Comparison of ENCODE assay signal across 21 cellular contexts in the genomic region with DNA sequence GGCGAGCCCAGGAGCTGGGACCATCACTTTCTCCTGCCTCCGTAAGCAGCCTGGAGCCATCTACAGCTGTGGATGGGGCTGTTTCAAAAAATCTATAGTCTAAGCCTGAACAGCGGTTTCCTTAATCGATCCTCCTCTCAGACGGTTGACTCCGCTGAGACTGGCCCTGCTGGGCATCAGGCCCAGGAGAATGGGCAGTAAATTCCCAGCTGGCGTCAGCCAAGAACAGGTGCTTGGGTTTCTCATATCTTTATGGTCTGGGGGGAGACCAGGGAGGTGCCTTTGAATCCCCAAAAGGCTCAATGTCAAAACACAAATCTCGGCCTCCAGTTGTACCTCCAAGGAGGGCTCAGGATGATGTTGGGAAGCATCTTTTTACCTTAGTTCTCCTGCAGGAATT. TPM values are rescaled to one million over a fixed set of nuclear protein-coding genes. Genes with fewer than 3 reads are reported as not detected.
"Had no signal": no experiment of that assay in that cellular context is flagged by ENCODE, and none has a peak within 500 bp of the region (broad histone marks: within the 10 kb centered on the region; RNA-seq: fewer than 3 reads in every experiment).

No MANE protein-coding gene starts in this region.

- H3K27ac ChIP-seq: foreskin keratinocyte, left ventricle myocardium inferior, pancreas, suprapubic skin, thyroid gland, uterus had no signal

- H3K36me3 Mint-ChIP-seq: naive thymus-derived CD8-positive, alpha-beta T cell; stimulated activated effector memory CD8-positive, alpha-beta T cell treated with anti-CD3 and anti-CD28 coated beads, Interleukin-12 subunit alpha, Interleukin-12 subunit beta, amount 100 ng/mL, for 72 hours had no signal

- H3K27ac Mint-ChIP-seq: naive thymus-derived CD8-positive, alpha-beta T cell; progenitor cell of endocrine pancreas; stimulated activated effector memory CD8-positive, alpha-beta T cell treated with anti-CD3 and anti-CD28 coated beads, Interleukin-12 subunit alpha, Interleukin-12 subunit beta, amount 100 ng/mL, for 72 hours; type B pancreatic cell had no signal

- H3K9me3 Mint-ChIP-seq: naive thymus-derived CD8-positive, alpha-beta T cell; stimulated activated effector memory CD8-positive, alpha-beta T cell treated with anti-CD3 and anti-CD28 coated beads, Interleukin-12 subunit alpha, Interleukin-12 subunit beta, amount 100 ng/mL, for 72 hours had no signal

- H3K4me3 Mint-ChIP-seq: naive thymus-derived CD8-positive, alpha-beta T cell; stimulated activated effector memory CD8-positive, alpha-beta T cell treated with anti-CD3 and anti-CD28 coated beads, Interleukin-12 subunit alpha, Interleukin-12 subunit beta, amount 100 ng/mL, for 72 hours; type B pancreatic cell had no signal

- DNase-seq: dermis blood vessel endothelial cell; erythroblast; foreskin keratinocyte; kidney; left cardiac atrium; left ventricle myocardium inferior; mesendoderm; naive thymus-derived CD8-positive, alpha-beta T cell; occipital lobe; pancreas; right cardiac atrium; stimulated activated CD4-positive, alpha-beta T cell treated with anti-CD3 and anti-CD28 coated beads, Interleukin-4, amount 100 ng/mL, for 1 hour; stimulated activated CD8-positive, alpha-beta memory T cell treated with anti-CD3 and anti-CD28 coated beads, Interleukin-4, amount 100 ng/mL, for 48 hours; stimulated activated naive CD8-positive, alpha-beta T cell treated with anti-CD3 and anti-CD28 coated beads, Interleukin-15, Interleukin-2, amounts not matched to agents 100 U/mL and 50 U/mL, for 24 hours; thyroid gland; uterus had no signal

- H3K27me3 Mint-ChIP-seq: progenitor cell of endocrine pancreas, type B pancreatic cell had no signal

RNA-seq across cellular contexts. Expression of a gene that starts 44.8 kb away (rescaled TPM):
- total RNA-seq: dermis blood vessel endothelial cell; endothelial cell of umbilical vein; naive thymus-derived CD8-positive, alpha-beta T cell had no signal
